In genomic region chr3:140816372-140816771, GRCh38 we compare ENCODE assay signal across 11 cellular contexts.
A peak's percentile ranks its signal among the peaks of the same experiment; 100 is the strongest.
DNase-seq lines count a peak whose midpoint lies in the region; ATAC-seq and TF ChIP-seq lines count a peak whose summit lies in the region.
"Had no signal": no experiment of that assay in that cellular context is flagged by ENCODE, and none has a peak within 500 bp of the region (broad histone marks: within the 10 kb centered on the region; RNA-seq: fewer than 3 reads in every experiment).

No MANE protein-coding gene starts in this region.

- no peaks in the 10 kb centered on the region for H3K27me3 Mint-ChIP-seq in GM23338 (ENCODE audit: insufficient read depth, low read depth, poor library complexity)

- H3K9me3 Mint-ChIP-seq in GM23338, result peaks cover 15% of the 10 kb centered on the region; the same call in 2 of the 3 replicates

- no peak overlapping the region for H3K27ac ChIP-seq in GM23338 (ENCODE audit: low read depth)
- H3K27ac ChIP-seq in substantia nigra (ENCODE audit: low read depth, low read length, poor library complexity, severe bottlenecking), result no peak overlapping the region

- no peak overlapping the region for H3K27ac Mint-ChIP-seq in GM23338
- H3K27ac Mint-ChIP-seq: naive thymus-derived CD4-positive, alpha-beta T cell; stimulated activated naive CD8-positive, alpha-beta T cell treated with anti-CD3 and anti-CD28 coated beads, Interleukin-15, Interleukin-2, amounts not matched to agents 100 ng/mL and 50 ng/mL, for 24 hours had no signal

- DNase-seq in NOMO-1 treated with dmso at 0.1 percent for 144 hours (lab: John Stamatoyannopoulos, UW; ENCODE audit: unreplicated experiment), result peak; percentile 84
- no peak for DNase-seq in GM23338 (ENCODE audit: low spot score)
- DNase-seq in AG20443 (ENCODE audit: low spot score), result no peak
- no peak for DNase-seq in substantia nigra (lab: John Stamatoyannopoulos, UW)
- DNase-seq in NCI-H2081 treated with DMSO at 0.1 percent for 48 hours (lab: John Stamatoyannopoulos, UW), result no peak
- DNase-seq: COR-L47; naive thymus-derived CD4-positive, alpha-beta T cell had no signal

- H4K20me1 ChIP-seq in GM23338 (replicated peaks; ENCODE audit: insufficient read depth), result no peaks in the 10 kb centered on the region

- H3K4me3 ChIP-seq in GM23338, result no peak overlapping the region

- no peaks in the 10 kb centered on the region for H3K79me2 ChIP-seq in GM23338 (replicated peaks; ENCODE audit: insufficient read depth)

- no peak for TF ChIP-seq CTCF in GM23338 (conservative IDR thresholded peaks at IDR 0.05; ENCODE audit: low read depth in 2 of 2)

- no peaks in the 10 kb centered on the region; the same call in none of the 2 replicates for H3K9me2 ChIP-seq in GM23338 (ENCODE audit: insufficient read depth)

- H3K4me3 Mint-ChIP-seq in GM23338, result no peak overlapping the region
- H3K4me3 Mint-ChIP-seq: naive thymus-derived CD4-positive, alpha-beta T cell; stimulated activated naive CD8-positive, alpha-beta T cell treated with anti-CD3 and anti-CD28 coated beads, Interleukin-15, Interleukin-2, amounts not matched to agents 100 ng/mL and 50 ng/mL, for 24 hours had no signal

- 0 out of 3 replicates have a peak, but pooled peaks cover 3% of the 10 kb centered on the region for H3K36me3 Mint-ChIP-seq in GM23338 (ENCODE audit: low read depth)
- H3K36me3 Mint-ChIP-seq: naive thymus-derived CD4-positive, alpha-beta T cell had no signal

- H3K27me3 ChIP-seq in GM23338 (ENCODE audit: insufficient read depth), result no peaks in the 10 kb centered on the region

- no peaks in the 10 kb centered on the region for H3K4me1 Mint-ChIP-seq in GM23338

- peak; percentile 98 for ATAC-seq in GM18858 (IDR thresholded peaks at IDR 0.05; ENCODE audit: unreplicated experiment)
- peak; percentile 83 for ATAC-seq in GM21528 (IDR thresholded peaks at IDR 0.05; ENCODE audit: low FRiP score, unreplicated experiment)
- peak; percentile 89 for ATAC-seq in HG03108 (IDR thresholded peaks at IDR 0.05; ENCODE audit: unreplicated experiment)
- no peak for ATAC-seq in GM23338
- ATAC-seq: naive thymus-derived CD4-positive, alpha-beta T cell had no signal

- H3K36me3 ChIP-seq in GM23338 (ENCODE audit: insufficient read depth), result 0 out of 2 replicates have a peak, but pooled peaks cover 6% of the 10 kb centered on the region

- no peak overlapping the region for H3K4me2 ChIP-seq in GM23338

- no peak overlapping the region for H2AFZ ChIP-seq in GM23338

- H3F3A ChIP-seq in GM23338 (replicated peaks; ENCODE audit: low read depth), result no peaks in the 10 kb centered on the region

- H3K4me1 ChIP-seq in GM23338 (ENCODE audit: insufficient read depth), result no peaks in the 10 kb centered on the region

TF ChIP-seq in GM23338, 12 proteins besides CTCF, POLR2A, EP300 and RAD21 (continues in another document):
- TF ChIP-seq ZNF331 (CRISPR knock-in tag; IDR thresholded peaks at IDR 0.05; ENCODE audit: low read depth), result no peak
- TF ChIP-seq JUNB (IDR thresholded peaks at IDR 0.05; ENCODE audit: unreplicated experiment), result no peak
- no peak for TF ChIP-seq POLR2AphosphoS5 (IDR thresholded peaks at IDR 0.05; ENCODE audit: low read depth)
- TF ChIP-seq ETS1 (IDR thresholded peaks at IDR 0.05), result no peak
- TF ChIP-seq NANOG (IDR thresholded peaks at IDR 0.05; ENCODE audit: borderline replicate concordance), result no peak
- no peak for TF ChIP-seq ZNF114 (CRISPR knock-in tag; IDR thresholded peaks at IDR 0.05)
- no peak for TF ChIP-seq EZH2 (IDR thresholded peaks at IDR 0.05; ENCODE audit: low read depth, unreplicated experiment)
- no peak for TF ChIP-seq ZNF462 (CRISPR knock-in tag; IDR thresholded peaks at IDR 0.05)
- no peak for TF ChIP-seq REST (IDR thresholded peaks at IDR 0.05; ENCODE audit: unreplicated experiment)
